20 cellular contexts compared by ENCODE assay signal in the genomic region with DNA sequence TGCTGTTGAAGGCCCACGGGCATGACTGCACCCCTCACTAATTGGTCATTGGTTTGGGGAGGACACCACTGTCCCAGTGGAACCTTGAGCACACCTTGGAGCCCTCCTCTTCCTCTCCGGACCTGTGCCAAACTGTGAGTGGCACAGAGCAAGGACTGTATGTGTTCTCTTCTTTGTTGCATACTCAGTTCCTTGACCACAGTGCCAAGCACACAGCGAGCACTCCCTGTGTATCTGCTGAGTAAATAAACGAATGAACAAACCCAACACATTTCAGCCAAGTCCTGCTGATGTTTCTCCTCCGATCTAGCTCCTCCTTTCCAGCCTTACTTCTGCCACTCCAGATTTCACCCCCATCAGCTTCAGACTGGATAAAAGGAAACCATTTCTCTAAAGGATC. TPM values are rescaled to one million over a fixed set of nuclear protein-coding genes. Genes with fewer than 3 reads are reported as not detected.
DNase-seq lines count a peak whose midpoint lies in the region; ATAC-seq and TF ChIP-seq lines count a peak whose summit lies in the region.
"Had no signal": no experiment of that assay in that cellular context is flagged by ENCODE, and none has a peak within 500 bp of the region (broad histone marks: within the 10 kb centered on the region; RNA-seq: fewer than 3 reads in every experiment).

No MANE protein-coding gene starts in this region.

- H3K4me3 Mint-ChIP-seq in activated CD4-positive, alpha-beta T cell treated with anti-CD3 and anti-CD28 coated beads, Interleukin-2, amount 10 ng/mL, durations not matched to agents 24 days and 14 days, result no peak overlapping the region
- H3K4me3 Mint-ChIP-seq in brain, result peak overlapping the region; percentile 61 to 96 (median 86)
- peak overlapping the region; percentile 90 for H3K4me3 Mint-ChIP-seq in progenitor cell of endocrine pancreas (ENCODE audit: low read depth)

- peak overlapping the region; percentile 75 for H3K27ac Mint-ChIP-seq in activated CD4-positive, alpha-beta T cell treated with anti-CD3 and anti-CD28 coated beads, Interleukin-2, amount 10 ng/mL, durations not matched to agents 24 days and 14 days
- H3K27ac Mint-ChIP-seq in brain (peak overlapping the region; percentile 12 to 95 (median 59)), progenitor cell of endocrine pancreas (no peak overlapping the region)
- H3K27ac Mint-ChIP-seq: endodermal cell had no signal

- no peaks in the 10 kb centered on the region for H3K27me3 ChIP-seq in MG63
- H3K27me3 ChIP-seq: SJCRH30, upper lobe of left lung had no signal

- no peaks in the 10 kb centered on the region for H3K27me3 Mint-ChIP-seq in activated CD4-positive, alpha-beta T cell treated with anti-CD3 and anti-CD28 coated beads, Interleukin-2, amount 10 ng/mL, durations not matched to agents 24 days and 14 days
- H3K27me3 Mint-ChIP-seq in brain (peaks cover 8% of the 10 kb centered on the region), progenitor cell of endocrine pancreas (no peaks in the 10 kb centered on the region)

- H3K9me3 ChIP-seq in MG63, result no peaks in the 10 kb centered on the region
- H3K9me3 ChIP-seq: SJCRH30, upper lobe of left lung had no signal

- H3K4me1 Mint-ChIP-seq in activated CD4-positive, alpha-beta T cell treated with anti-CD3 and anti-CD28 coated beads, Interleukin-2, amount 10 ng/mL, durations not matched to agents 24 days and 14 days, result peaks cover 17% of the 10 kb centered on the region
- H3K4me1 Mint-ChIP-seq in brain (peaks cover 54% of the 10 kb centered on the region), progenitor cell of endocrine pancreas (ENCODE audit: low read depth) (peaks cover 36% of the 10 kb centered on the region)

- no peak overlapping the region for H3K4me3 ChIP-seq in MG63
- H3K4me3 ChIP-seq: GM12878, SJCRH30, upper lobe of left lung had no signal

- H3K36me3 ChIP-seq in MG63, result peaks cover 32% of the 10 kb centered on the region

- no peak for DNase-seq in activated CD4-positive, alpha-beta T cell treated with anti-CD3 and anti-CD28 coated beads, Interleukin-2, amount 10 ng/mL, durations not matched to agents 24 days and 14 days
- no peak for DNase-seq in activated CD4-positive, alpha-beta T cell treated with anti-CD3 and anti-CD28 coated beads for 48 hours
- DNase-seq in MG63 (peak; percentile 72), progenitor cell of endocrine pancreas (ENCODE audit: low spot score, unreplicated experiment) (no peak), HK-2 (ENCODE audit: unreplicated experiment) (no peak), AG08395 (ENCODE audit: low spot score) (no peak)
- DNase-seq: activated gamma-delta T cell treated with Interleukin-2 at 50 U/mL for 16 hours; DMS 273 treated with DMSO at 0.1 percent for 48 hours; endodermal cell; GF-D8; NCI-H146; NCI-H774; PC-3; SJCRH30; stimulated activated CD4-positive, alpha-beta T cell treated with anti-CD3 and anti-CD28 coated beads, Interleukin-2, amount 100 ng/mL, for 24 hours had no signal

- no peak for ATAC-seq in GM18520 (IDR thresholded peaks at IDR 0.05; ENCODE audit: unreplicated experiment)
- ATAC-seq: GM12878, PC-3 had no signal

- intact Hi-C loops in activated CD4-positive, alpha-beta T cell treated with anti-CD3 and anti-CD28 coated beads, Interleukin-2, amount 10 ng/mL, durations not matched to agents 24 days and 14 days (cut with micrococcal nuclease), result loop anchor here (10.0 kb wide), 1 partner anchor 399 kb away; a partner anchor contains a TSS

- peaks cover 23% of the 10 kb centered on the region for H3K36me3 Mint-ChIP-seq in activated CD4-positive, alpha-beta T cell treated with anti-CD3 and anti-CD28 coated beads, Interleukin-2, amount 10 ng/mL, durations not matched to agents 24 days and 14 days (ENCODE audit: low read depth)
- H3K36me3 Mint-ChIP-seq in brain (peaks cover 15% of the 10 kb centered on the region), progenitor cell of endocrine pancreas (ENCODE audit: insufficient read depth) (peaks cover 5% of the 10 kb centered on the region)

- no peaks in the 10 kb centered on the region for H3K9me3 Mint-ChIP-seq in activated CD4-positive, alpha-beta T cell treated with anti-CD3 and anti-CD28 coated beads, Interleukin-2, amount 10 ng/mL, durations not matched to agents 24 days and 14 days
- H3K9me3 Mint-ChIP-seq in brain (peaks cover 0 to 2% (median 0%) of the 10 kb centered on the region in 5 experiments), progenitor cell of endocrine pancreas (ENCODE audit: low read depth) (no peaks in the 10 kb centered on the region)
- H3K9me3 Mint-ChIP-seq: endodermal cell; T-helper 2 cell treated with Interferon-gamma antibody and Interleukin-4, amounts not matched to agents 5 μg/mL and 100 μg/mL, for 36 hours had no signal

- TF ChIP-seq CTCF in brain (conservative IDR thresholded peaks at IDR 0.05) (no peak), progenitor cell of endocrine pancreas (IDR thresholded peaks at IDR 0.05; ENCODE audit: unreplicated experiment) (no peak)

RNA-seq across cellular contexts. Expression of a gene that starts 2.7 kb away (rescaled TPM):
- total RNA-seq in activated CD4-positive, alpha-beta T cell treated with anti-CD3 and anti-CD28 coated beads, Interleukin-2, amount 10 ng/mL, durations not matched to agents 24 days and 14 days, result 15.7 and 16.8 TPM in 2 replicates
- total RNA-seq in MG63 (2014; rRNA removed; shearing (Covaris generic); ENCODE audit: low replicate concordance), result 3.9 and 5.8 TPM in 2 replicates
- polyA plus RNA-seq in brain (ENCODE audit: insufficient read depth, low read depth, low replicate concordance), result 3.1 TPM
- total RNA-seq in progenitor cell of endocrine pancreas, result 10.7 and 12.3 TPM in 2 replicates

RNA-seq across cellular contexts. Expression of a gene that starts 19.9 kb away (rescaled TPM):
- 2,172 and 2,196 TPM in 2 replicates for total RNA-seq in activated CD4-positive, alpha-beta T cell treated with anti-CD3 and anti-CD28 coated beads, Interleukin-2, amount 10 ng/mL, durations not matched to agents 24 days and 14 days
- total RNA-seq in MG63 (2014; rRNA removed; shearing (Covaris generic); ENCODE audit: low replicate concordance), result 8,781 and 10,327 TPM in 2 replicates
- 2,812 TPM for polyA plus RNA-seq in brain (ENCODE audit: insufficient read depth, low read depth, low replicate concordance)
- 1,813 and 1,855 TPM in 2 replicates for total RNA-seq in progenitor cell of endocrine pancreas

RNA-seq across cellular contexts. Expression of a gene that starts 40.6 kb away (rescaled TPM):
- 31.6 and 35.2 TPM in 2 replicates for total RNA-seq in activated CD4-positive, alpha-beta T cell treated with anti-CD3 and anti-CD28 coated beads, Interleukin-2, amount 10 ng/mL, durations not matched to agents 24 days and 14 days
- 31.9 and 43.0 TPM in 2 replicates for total RNA-seq in MG63 (2014; rRNA removed; shearing (Covaris generic); ENCODE audit: low replicate concordance)
- polyA plus RNA-seq in brain (ENCODE audit: insufficient read depth, low read depth, low replicate concordance), result 33.0 TPM
- 37.4 and 37.6 TPM in 2 replicates for total RNA-seq in progenitor cell of endocrine pancreas

RNA-seq across cellular contexts. Expression of a gene that starts 58.6 kb away (rescaled TPM):
- 2.7 TPM in 2 replicates for total RNA-seq in activated CD4-positive, alpha-beta T cell treated with anti-CD3 and anti-CD28 coated beads, Interleukin-2, amount 10 ng/mL, durations not matched to agents 24 days and 14 days
- 15.6 and 22.6 TPM in 2 replicates for total RNA-seq in MG63 (2014; rRNA removed; shearing (Covaris generic); ENCODE audit: low replicate concordance)
- polyA plus RNA-seq in brain (ENCODE audit: insufficient read depth, low read depth, low replicate concordance), result 0.22 TPM
- total RNA-seq in progenitor cell of endocrine pancreas, result not detected in 2 replicates
- total RNA-seq: endodermal cell had no signal
